Comparison of ENCODE assay signal across 1 cellular context in genomic region chr1:59218521-59219236, GRCh38.
TF ChIP-seq lines count a peak whose summit lies in the region.

No MANE protein-coding gene starts in this region.

TF ChIP-seq in HepG2, 621 proteins besides CTCF, POLR2A, EP300 and RAD21 (continued from another document and continues in another):
- TF ChIP-seq, protein P1, sequence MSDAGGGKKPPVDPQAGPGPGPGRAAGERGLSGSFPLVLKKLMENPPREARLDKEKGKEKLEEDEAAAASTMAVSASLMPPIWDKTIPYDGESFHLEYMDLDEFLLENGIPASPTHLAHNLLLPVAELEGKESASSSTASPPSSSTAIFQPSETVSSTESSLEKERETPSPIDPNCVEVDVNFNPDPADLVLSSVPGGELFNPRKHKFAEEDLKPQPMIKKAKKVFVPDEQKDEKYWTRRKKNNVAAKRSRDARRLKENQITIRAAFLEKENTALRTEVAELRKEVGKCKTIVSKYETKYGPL (CRISPR knock-in tag; IDR thresholded peaks at IDR 0.05), result no peak
- TF ChIP-seq SRF (IDR thresholded peaks at IDR 0.05; ENCODE audit: low read depth, low read length), result peak; percentile 16; the same call in 1 of the 2 replicates
- TF ChIP-seq ISL2 (CRISPR knock-in tag; IDR thresholded peaks at IDR 0.05), result no peak
- TF ChIP-seq MTF1 (CRISPR knock-in tag; IDR thresholded peaks at IDR 0.05), result no peak
- TF ChIP-seq, protein P2, sequence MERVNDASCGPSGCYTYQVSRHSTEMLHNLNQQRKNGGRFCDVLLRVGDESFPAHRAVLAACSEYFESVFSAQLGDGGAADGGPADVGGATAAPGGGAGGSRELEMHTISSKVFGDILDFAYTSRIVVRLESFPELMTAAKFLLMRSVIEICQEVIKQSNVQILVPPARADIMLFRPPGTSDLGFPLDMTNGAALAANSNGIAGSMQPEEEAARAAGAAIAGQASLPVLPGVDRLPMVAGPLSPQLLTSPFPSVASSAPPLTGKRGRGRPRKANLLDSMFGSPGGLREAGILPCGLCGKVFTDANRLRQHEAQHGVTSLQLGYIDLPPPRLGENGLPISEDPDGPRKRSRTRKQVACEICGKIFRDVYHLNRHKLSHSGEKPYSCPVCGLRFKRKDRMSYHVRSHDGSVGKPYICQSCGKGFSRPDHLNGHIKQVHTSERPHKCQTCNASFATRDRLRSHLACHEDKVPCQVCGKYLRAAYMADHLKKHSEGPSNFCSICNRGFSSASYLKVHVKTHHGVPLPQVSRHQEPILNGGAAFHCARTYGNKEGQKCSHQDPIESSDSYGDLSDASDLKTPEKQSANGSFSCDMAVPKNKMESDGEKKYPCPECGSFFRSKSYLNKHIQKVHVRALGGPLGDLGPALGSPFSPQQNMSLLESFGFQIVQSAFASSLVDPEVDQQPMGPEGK (CRISPR knock-in tag; IDR thresholded peaks at IDR 0.05), result no peak
- TF ChIP-seq ZNF562 (CRISPR knock-in tag; IDR thresholded peaks at IDR 0.05; ENCODE audit: borderline replicate concordance), result no peak
- no peak for TF ChIP-seq MAFG (CRISPR knock-in tag; IDR thresholded peaks at IDR 0.05)
- TF ChIP-seq SRY (CRISPR knock-in tag; IDR thresholded peaks at IDR 0.05), result no peak
- no peak for TF ChIP-seq ZNF639 (CRISPR knock-in tag; conservative IDR thresholded peaks at IDR 0.05)
- no peak for TF ChIP-seq DPF2 (CRISPR knock-in tag; IDR thresholded peaks at IDR 0.05; ENCODE audit: borderline replicate concordance, low read depth)
- no peak for TF ChIP-seq MXD4 (CRISPR knock-in tag; IDR thresholded peaks at IDR 0.05)
- TF ChIP-seq HNF4A (CRISPR knock-in tag; IDR thresholded peaks at IDR 0.05), result peak; percentile 32; the same call in 1 of the 2 replicates
- 0 out of 2 replicates have a peak, but pooled peaks have one; percentile 21 for TF ChIP-seq FOXA3 (CRISPR knock-in tag; IDR thresholded peaks at IDR 0.05)
- no peak for TF ChIP-seq ZNF225 (CRISPR knock-in tag; IDR thresholded peaks at IDR 0.05)
- peak; percentile 34; the same call in 1 of the 2 replicates for TF ChIP-seq MED1 (CRISPR knock-in tag; IDR thresholded peaks at IDR 0.05)
- no peak for TF ChIP-seq RBM22 (optimal IDR thresholded peaks at IDR 0.05; ENCODE audit: low read length)
- TF ChIP-seq, protein P3, sequence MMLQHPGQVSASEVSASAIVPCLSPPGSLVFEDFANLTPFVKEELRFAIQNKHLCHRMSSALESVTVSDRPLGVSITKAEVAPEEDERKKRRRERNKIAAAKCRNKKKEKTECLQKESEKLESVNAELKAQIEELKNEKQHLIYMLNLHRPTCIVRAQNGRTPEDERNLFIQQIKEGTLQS (CRISPR knock-in tag; IDR thresholded peaks at IDR 0.05), result no peak
- TF ChIP-seq ARID2 (CRISPR knock-in tag; IDR thresholded peaks at IDR 0.05; ENCODE audit: borderline replicate concordance), result no peak
- TF ChIP-seq CAMTA2 (CRISPR knock-in tag; IDR thresholded peaks at IDR 0.05; ENCODE audit: borderline replicate concordance), result no peak
- no peak for TF ChIP-seq ZNF484 (CRISPR knock-in tag; IDR thresholded peaks at IDR 0.05; ENCODE audit: borderline replicate concordance, low read depth)
- no peak for TF ChIP-seq MIXL1 (CRISPR knock-in tag; IDR thresholded peaks at IDR 0.05)
- TF ChIP-seq THRA (CRISPR knock-in tag; IDR thresholded peaks at IDR 0.05; ENCODE audit: borderline replicate concordance), result no peak
- TF ChIP-seq MBD4 (IDR thresholded peaks at IDR 0.05; ENCODE audit: borderline replicate concordance, low read length), result no peak
- TF ChIP-seq DNMT1 (CRISPR knock-in tag; IDR thresholded peaks at IDR 0.05), result no peak
- TF ChIP-seq TBL1XR1 (IDR thresholded peaks at IDR 0.05; ENCODE audit: borderline replicate concordance, low read length, partially characterized antibody), result no peak
- no peak for TF ChIP-seq ZNF609 (CRISPR knock-in tag; IDR thresholded peaks at IDR 0.05; ENCODE audit: borderline replicate concordance)
- no peak for TF ChIP-seq ZBTB8A (CRISPR knock-in tag; IDR thresholded peaks at IDR 0.05; ENCODE audit: borderline replicate concordance, low read depth)
- no peak for TF ChIP-seq HDAC6 (IDR thresholded peaks at IDR 0.05; ENCODE audit: low read depth, low read length)
- TF ChIP-seq ARNT2 (CRISPR knock-in tag; IDR thresholded peaks at IDR 0.05; ENCODE audit: low read depth), result no peak
- no peak for TF ChIP-seq FOSL2 (CRISPR knock-in tag; IDR thresholded peaks at IDR 0.05)
- TF ChIP-seq FOXP1 (IDR thresholded peaks at IDR 0.05), result no peak
- TF ChIP-seq FOXP1 (CRISPR knock-in tag; IDR thresholded peaks at IDR 0.05), result peak; percentile 34
- TF ChIP-seq, protein P4, sequence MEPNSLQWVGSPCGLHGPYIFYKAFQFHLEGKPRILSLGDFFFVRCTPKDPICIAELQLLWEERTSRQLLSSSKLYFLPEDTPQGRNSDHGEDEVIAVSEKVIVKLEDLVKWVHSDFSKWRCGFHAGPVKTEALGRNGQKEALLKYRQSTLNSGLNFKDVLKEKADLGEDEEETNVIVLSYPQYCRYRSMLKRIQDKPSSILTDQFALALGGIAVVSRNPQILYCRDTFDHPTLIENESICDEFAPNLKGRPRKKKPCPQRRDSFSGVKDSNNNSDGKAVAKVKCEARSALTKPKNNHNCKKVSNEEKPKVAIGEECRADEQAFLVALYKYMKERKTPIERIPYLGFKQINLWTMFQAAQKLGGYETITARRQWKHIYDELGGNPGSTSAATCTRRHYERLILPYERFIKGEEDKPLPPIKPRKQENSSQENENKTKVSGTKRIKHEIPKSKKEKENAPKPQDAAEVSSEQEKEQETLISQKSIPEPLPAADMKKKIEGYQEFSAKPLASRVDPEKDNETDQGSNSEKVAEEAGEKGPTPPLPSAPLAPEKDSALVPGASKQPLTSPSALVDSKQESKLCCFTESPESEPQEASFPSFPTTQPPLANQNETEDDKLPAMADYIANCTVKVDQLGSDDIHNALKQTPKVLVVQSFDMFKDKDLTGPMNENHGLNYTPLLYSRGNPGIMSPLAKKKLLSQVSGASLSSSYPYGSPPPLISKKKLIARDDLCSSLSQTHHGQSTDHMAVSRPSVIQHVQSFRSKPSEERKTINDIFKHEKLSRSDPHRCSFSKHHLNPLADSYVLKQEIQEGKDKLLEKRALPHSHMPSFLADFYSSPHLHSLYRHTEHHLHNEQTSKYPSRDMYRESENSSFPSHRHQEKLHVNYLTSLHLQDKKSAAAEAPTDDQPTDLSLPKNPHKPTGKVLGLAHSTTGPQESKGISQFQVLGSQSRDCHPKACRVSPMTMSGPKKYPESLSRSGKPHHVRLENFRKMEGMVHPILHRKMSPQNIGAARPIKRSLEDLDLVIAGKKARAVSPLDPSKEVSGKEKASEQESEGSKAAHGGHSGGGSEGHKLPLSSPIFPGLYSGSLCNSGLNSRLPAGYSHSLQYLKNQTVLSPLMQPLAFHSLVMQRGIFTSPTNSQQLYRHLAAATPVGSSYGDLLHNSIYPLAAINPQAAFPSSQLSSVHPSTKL (CRISPR knock-in tag; IDR thresholded peaks at IDR 0.05), result peak; percentile 51
- no peak for TF ChIP-seq ZNF510 (CRISPR knock-in tag; IDR thresholded peaks at IDR 0.05; ENCODE audit: low read depth)
- no peak for TF ChIP-seq SNAI1 (CRISPR knock-in tag; IDR thresholded peaks at IDR 0.05; ENCODE audit: borderline replicate concordance)
- no peak for TF ChIP-seq DZIP1 (CRISPR knock-in tag; IDR thresholded peaks at IDR 0.05)
- TF ChIP-seq, protein P5, sequence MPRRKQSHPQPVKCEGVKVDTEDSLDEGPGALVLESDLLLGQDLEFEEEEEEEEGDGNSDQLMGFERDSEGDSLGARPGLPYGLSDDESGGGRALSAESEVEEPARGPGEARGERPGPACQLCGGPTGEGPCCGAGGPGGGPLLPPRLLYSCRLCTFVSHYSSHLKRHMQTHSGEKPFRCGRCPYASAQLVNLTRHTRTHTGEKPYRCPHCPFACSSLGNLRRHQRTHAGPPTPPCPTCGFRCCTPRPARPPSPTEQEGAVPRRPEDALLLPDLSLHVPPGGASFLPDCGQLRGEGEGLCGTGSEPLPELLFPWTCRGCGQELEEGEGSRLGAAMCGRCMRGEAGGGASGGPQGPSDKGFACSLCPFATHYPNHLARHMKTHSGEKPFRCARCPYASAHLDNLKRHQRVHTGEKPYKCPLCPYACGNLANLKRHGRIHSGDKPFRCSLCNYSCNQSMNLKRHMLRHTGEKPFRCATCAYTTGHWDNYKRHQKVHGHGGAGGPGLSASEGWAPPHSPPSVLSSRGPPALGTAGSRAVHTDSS (CRISPR knock-in tag; conservative IDR thresholded peaks at IDR 0.05), result no peak
- TF ChIP-seq NAIF1 (CRISPR knock-in tag; IDR thresholded peaks at IDR 0.05; ENCODE audit: borderline replicate concordance), result no peak
- TF ChIP-seq RARA (CRISPR knock-in tag; IDR thresholded peaks at IDR 0.05), result peak; percentile 39; the same call in 1 of the 2 replicates
- no peak for TF ChIP-seq ESRRA (CRISPR knock-in tag; IDR thresholded peaks at IDR 0.05; ENCODE audit: low read depth)
- no peak for TF ChIP-seq BCL6 (CRISPR knock-in tag; IDR thresholded peaks at IDR 0.05)
- no peak for TF ChIP-seq ZFP37 (CRISPR knock-in tag; IDR thresholded peaks at IDR 0.05; ENCODE audit: borderline replicate concordance)
- TF ChIP-seq KDM5A (IDR thresholded peaks at IDR 0.05; ENCODE audit: borderline replicate concordance, low read length), result no peak
